20 cellular contexts compared by ENCODE assay signal in genomic region chr5:178419196-178419595, GRCh38.
A peak's percentile ranks its signal among the peaks of the same experiment; 100 is the strongest.
DNase-seq lines count a peak whose midpoint lies in the region; ATAC-seq, FAIRE-seq and TF ChIP-seq lines count a peak whose summit lies in the region.
"Had no signal": no experiment of that assay in that cellular context is flagged by ENCODE, and none has a peak within 500 bp of the region (broad histone marks: within the 10 kb centered on the region; RNA-seq: fewer than 3 reads in every experiment).

No MANE protein-coding gene starts in this region.

- TF ChIP-seq EP300 in SK-N-SH (IDR thresholded peaks at IDR 0.05; ENCODE audit: borderline replicate concordance in 1 of 2, low read depth in 1 of 2, low read length in 1 of 2) (no peak), H1 (IDR thresholded peaks at IDR 0.05; ENCODE audit: borderline replicate concordance in 1 of 2, low read depth in 2 of 2, low read length in 2 of 2) (no peak)

- peak; percentile 23 for DNase-seq in SK-N-SH
- DNase-seq in H1 (ENCODE audit: low read depth in 1 of 2, low spot score in 2 of 2): no peak
- DNase-seq in smooth muscle cell (lab: John Stamatoyannopoulos, UW; ENCODE audit: unreplicated experiment): no peak
- DNase-seq in NCI-H146 treated with DMSO at 0.1 percent for 48 hours (lab: John Stamatoyannopoulos, UW; ENCODE audit: unreplicated experiment): no peak
- DNase-seq in OCI-M2 (lab: John Stamatoyannopoulos, UW; ENCODE audit: unreplicated experiment): no peak
- DNase-seq: CD4-positive, CD25-positive, alpha-beta regulatory T cell; COR-L47; DMS 273 treated with DMSO at 0.1 percent for 48 hours; DND-41; HCEC 1CT; NCI-H1417 treated with DMSO at 0.1 percent for 48 hours; NCI-H1930; NCI-H345; NCI-H524 treated with DMSO at 0.1 percent for 48 hours had no signal

- H2BK20ac ChIP-seq in H1 (ENCODE audit: low read length): peak overlapping the region; percentile 7; the same call in 1 of the 2 replicates

- POLR2A ChIA-PET in SK-N-SH (lab: Yijun Ruan, JAX): no interaction called here
- POLR2A ChIA-PET in H1 (lab: Charles Lee; ENCODE audit: partially characterized antibody): no interaction called here

- no peaks in the 10 kb centered on the region for H3K23me2 ChIP-seq in H1 (ENCODE audit: low read depth, low read length)

- peak overlapping the region; percentile 39 to 56 (median 42) for H3K27ac Mint-ChIP-seq in nephron
- H3K27ac Mint-ChIP-seq: CD4-positive, CD25-positive, alpha-beta regulatory T cell had no signal

- peaks cover 0 to 65% of the 10 kb centered on the region in 2 experiments; a peak in 1 of 4 replicates for H3K4me1 ChIP-seq in SK-N-SH (ENCODE audit: control insufficient read depth in 1 of 2, insufficient read depth in 2 of 2, low read depth in 1 of 2, low read length in 1 of 2)
- H3K4me1 ChIP-seq in H1 (replicated peaks in 1 of 4; ENCODE audit: control insufficient read depth in 3 of 4, insufficient read depth in 4 of 4, low read length in 3 of 4): peaks cover 12 to 34% (median 19%) of the 10 kb centered on the region in 4 experiments
- peaks cover 20% of the 10 kb centered on the region for H3K4me1 ChIP-seq in smooth muscle cell (ENCODE audit: low read depth)
- H3K4me1 ChIP-seq: SJSA1 had no signal

- TF ChIP-seq CTCF in SK-N-SH (IDR thresholded peaks at IDR 0.05): no peak
- no peak for TF ChIP-seq CTCF in H1 (IDR thresholded peaks at IDR 0.05; ENCODE audit: control extremely low read depth in 1 of 3, insufficient read depth in 1 of 3, low read depth in 1 of 3, low read length in 3 of 3)
- TF ChIP-seq CTCF in nephron (IDR thresholded peaks at IDR 0.05; ENCODE audit: unreplicated experiment in 3 of 3): no peak
- no peak for TF ChIP-seq CTCF in smooth muscle cell (IDR thresholded peaks at IDR 0.05; ENCODE audit: borderline replicate concordance, insufficient read depth, poor library complexity, severe bottlenecking)

- peak overlapping the region; percentile 46; the same call in 1 of the 2 replicates for H2BK15ac ChIP-seq in H1 (ENCODE audit: low read length)

- no peak overlapping the region for H4K8ac ChIP-seq in H1 (ENCODE audit: extremely low read depth, insufficient read depth, low read length)

- H2BK5ac ChIP-seq in H1 (ENCODE audit: low read depth, low read length): peak overlapping the region; percentile 67; the same call in 1 of the 2 replicates

- H4K5ac ChIP-seq in H1 (ENCODE audit: insufficient read length, low read depth, low read length): no peak overlapping the region

- no peak overlapping the region for H3K4ac ChIP-seq in H1 (replicated peaks; ENCODE audit: insufficient read length, low read depth, low read length)

- H3K4me1 Mint-ChIP-seq in nephron: peaks cover 34% of the 10 kb centered on the region

- no peaks in the 10 kb centered on the region for H3K36me3 Mint-ChIP-seq in nephron (ENCODE audit: low read depth)
- H3K36me3 Mint-ChIP-seq: CD4-positive, CD25-positive, alpha-beta regulatory T cell had no signal

- H3K4me2 ChIP-seq in SK-N-SH (no peak overlapping the region), H1 (ENCODE audit: insufficient read depth in 1 of 2, low read depth in 2 of 2, low read length in 2 of 2) (no peak overlapping the region), smooth muscle cell (peak overlapping the region; percentile 50)
- H3K4me2 ChIP-seq: KMS-11 had no signal

- FAIRE-seq in H1 (lab: Jason Lieb, UNC): no peak

- no peaks in the 10 kb centered on the region for H3K9me2 ChIP-seq in SK-N-SH

- H3K56ac ChIP-seq in H1 (replicated peaks; ENCODE audit: insufficient read length, low read depth, low read length): no peak overlapping the region

- no peaks in the 10 kb centered on the region for H3K9me3 Mint-ChIP-seq in nephron
- H3K9me3 Mint-ChIP-seq: CD4-positive, CD25-positive, alpha-beta regulatory T cell had no signal

- no peak overlapping the region for H3K4me3 Mint-ChIP-seq in nephron
- H3K4me3 Mint-ChIP-seq: CD4-positive, CD25-positive, alpha-beta regulatory T cell had no signal

- no peak overlapping the region for H3K9ac ChIP-seq in SK-N-SH
- no peak overlapping the region; a peak in 1 of 7 replicates for H3K9ac ChIP-seq in H1 (replicated peaks in 1 of 4; ENCODE audit: extremely low read depth in 1 of 4, low read depth in 3 of 4, low read length in 3 of 4)
- H3K9ac ChIP-seq in smooth muscle cell (ENCODE audit: low read depth): no peak overlapping the region
- H3K9ac ChIP-seq: KMS-11 had no signal

- peaks cover 10% of the 10 kb centered on the region for H3K27me3 Mint-ChIP-seq in nephron (ENCODE audit: low read depth)

- H2BK120ac ChIP-seq in H1 (replicated peaks; ENCODE audit: low read depth, low read length): no peak overlapping the region

- peak overlapping the region; percentile 75 for H4K91ac ChIP-seq in H1 (replicated peaks; ENCODE audit: insufficient read length, low read length)

- H3K27me3 ChIP-seq in SK-N-SH (ENCODE audit: insufficient read depth) (no peaks in the 10 kb centered on the region), H1 (replicated peaks in 1 of 4; ENCODE audit: control insufficient read depth in 3 of 4, extremely low read depth in 1 of 4, insufficient read depth in 3 of 4, low read length in 3 of 4) (no peaks in the 10 kb centered on the region), smooth muscle cell (ENCODE audit: low read depth) (no peaks in the 10 kb centered on the region)
- H3K27me3 ChIP-seq: SJSA1 had no signal

- H3K23ac ChIP-seq in H1 (ENCODE audit: insufficient read length): no peak overlapping the region

- no peaks in the 10 kb centered on the region for H3F3A ChIP-seq in SK-N-SH (replicated peaks; ENCODE audit: insufficient read depth)
- H3F3A ChIP-seq in smooth muscle cell (ENCODE audit: low read depth): no peaks in the 10 kb centered on the region

- H3K9me3 ChIP-seq in SK-N-SH: no peaks in the 10 kb centered on the region
- no peaks in the 10 kb centered on the region for H3K9me3 ChIP-seq in H1 (ENCODE audit: insufficient read depth in 2 of 2, low read depth in 1 of 2, low read length in 1 of 2)
- no peaks in the 10 kb centered on the region for H3K9me3 ChIP-seq in smooth muscle cell (replicated peaks; ENCODE audit: low read depth)

- H2AK5ac ChIP-seq in H1 (ENCODE audit: low read depth, low read length): peak overlapping the region; percentile 20

- H2AFZ ChIP-seq in SK-N-SH (ENCODE audit: low read depth) (no peak overlapping the region), H1 (ENCODE audit: low read length) (no peak overlapping the region), smooth muscle cell (ENCODE audit: low read depth) (no peak overlapping the region)

- peak overlapping the region; percentile 2 for H3K18ac ChIP-seq in H1 (ENCODE audit: extremely low read depth, low read length)

- no peak overlapping the region for H3K14ac ChIP-seq in H1 (ENCODE audit: insufficient read length)

- H3K79me1 ChIP-seq in H1 (ENCODE audit: low read depth, low read length): peaks cover 2% of the 10 kb centered on the region

- peak overlapping the region; percentile 91 for H2BK12ac ChIP-seq in H1 (ENCODE audit: low read depth, low read length)

- TF ChIP-seq RAD21 in SK-N-SH (IDR thresholded peaks at IDR 0.05; ENCODE audit: low read length) (no peak), H1 (IDR thresholded peaks at IDR 0.05 in 1 of 2, conservative IDR thresholded peaks at IDR 0.05 in 1 of 2; ENCODE audit: low read depth in 2 of 2, low read length in 2 of 2) (no peak)

- H3K4me3 ChIP-seq in SK-N-SH (ENCODE audit: low read depth in 2 of 2, low read length in 1 of 2): no peak overlapping the region
- no peak overlapping the region for H3K4me3 ChIP-seq in H1 (ENCODE audit: extremely low read depth in 1 of 4, insufficient read depth in 2 of 4, low read depth in 3 of 4, low read length in 4 of 4)
- no peak overlapping the region for H3K4me3 ChIP-seq in smooth muscle cell
- H3K4me3 ChIP-seq: SJSA1 had no signal

- CTCF ChIA-PET in SK-N-SH (lab: Yijun Ruan, JAX): interaction anchor here (1.0 to 1.3 kb wide), 2 partner anchors 110 to 135 kb away, joined by 3 to 4 read pairs; no protein-coding TSS in a partner anchor
- CTCF ChIA-PET in H1 (lab: Charles Lee; ENCODE audit: partially characterized antibody): interaction anchor here (0.9 kb wide), 1 partner anchor 140 kb away, joined by 3 read pairs; no protein-coding TSS in a partner anchor

- WGBS in SK-N-SH (ENCODE audit: low lambda C conversion rate): 53% methylated on average over 9 of the region's 9 CpGs
- WGBS in H1 (ENCODE audit: extremely low coverage in 1 of 2, insufficient coverage in 1 of 2, insufficient read length in 1 of 2, insufficient replicate concordance in 2 of 2, low coverage in 1 of 2, low lambda C conversion rate in 2 of 2, missing lambda C conversion rate in 1 of 2), 2 experiments: 77% methylated on average over 9 of the region's 9 CpGs; no CpG with 5 or more reads in 1 of the 2 experiments
- WGBS in smooth muscle cell (ENCODE audit: low lambda C conversion rate): 79% methylated on average over 9 of the region's 9 CpGs

- H3K36me3 ChIP-seq in SK-N-SH (replicated peaks in 1 of 2; ENCODE audit: control insufficient read depth in 1 of 2, insufficient read depth in 2 of 2, low read length in 1 of 2): no peaks in the 10 kb centered on the region
- H3K36me3 ChIP-seq in H1 (ENCODE audit: control insufficient read depth in 2 of 4, insufficient read depth in 4 of 4, low read length in 3 of 4): no peaks in the 10 kb centered on the region
- H3K36me3 ChIP-seq in smooth muscle cell (ENCODE audit: low read depth): no peaks in the 10 kb centered on the region
- H3K36me3 ChIP-seq: SJSA1 had no signal

- H3K27ac ChIP-seq in SK-N-SH (ENCODE audit: low read depth in 2 of 2, low read length in 1 of 2) (peak overlapping the region in 1 of 2 experiments; percentile 69; a peak in 1 of 4 replicates), H1 (ENCODE audit: low read depth, low read length) (no peak overlapping the region), smooth muscle cell (ENCODE audit: low read depth) (no peak overlapping the region)
- H3K27ac ChIP-seq: 22Rv1, KMS-11, SJSA1 had no signal

- H3K79me2 ChIP-seq in SK-N-SH (ENCODE audit: insufficient read depth) (no peaks in the 10 kb centered on the region), H1 (ENCODE audit: control insufficient read depth in 1 of 2, insufficient read depth in 2 of 2, low read length in 2 of 2) (no peaks in the 10 kb centered on the region), smooth muscle cell (ENCODE audit: low read depth) (no peaks in the 10 kb centered on the region)

- ATAC-seq in SK-N-SH treated with all-trans-retinoic acid at 6 μM for 48 hours: no peak
- ATAC-seq in GM18519 (IDR thresholded peaks at IDR 0.05; ENCODE audit: low FRiP score, unreplicated experiment): no peak

- TF ChIP-seq POLR2A in H1 (IDR thresholded peaks at IDR 0.05; ENCODE audit: control extremely low read depth in 1 of 2, low read depth in 2 of 2, low read length in 2 of 2): no peak

- H4K20me1 ChIP-seq in SK-N-SH (ENCODE audit: insufficient read depth) (no peaks in the 10 kb centered on the region), H1 (replicated peaks in 1 of 2; ENCODE audit: control insufficient read depth in 1 of 2, insufficient read depth in 2 of 2, low read length in 2 of 2) (no peaks in the 10 kb centered on the region), smooth muscle cell (ENCODE audit: low read depth) (no peaks in the 10 kb centered on the region)

TF ChIP-seq in SK-N-SH, 30 proteins besides CTCF, POLR2A, EP300 and RAD21 (continues in another document):
- no peak for TF ChIP-seq RCOR1 (IDR thresholded peaks at IDR 0.05; ENCODE audit: low read length)

TF ChIP-seq in SK-N-SH treated with all-trans-retinoic acid at 6 μM for 48 hours, 23 proteins besides CTCF, POLR2A, EP300 and RAD21 (continues in another document):
- TF ChIP-seq OSR1 (CRISPR knock-in tag; IDR thresholded peaks at IDR 0.05): no peak
